1 cellular context compared by ENCODE assay signal in genomic region chr10:28686835-28687682, GRCh38.
TF ChIP-seq lines count a peak whose summit lies in the region.

No MANE protein-coding gene starts in this region.

TF ChIP-seq in IMR-90, 13 proteins besides CTCF, POLR2A, EP300 and RAD21 (continued from another document):
- TF ChIP-seq RCOR1 (IDR thresholded peaks at IDR 0.05; ENCODE audit: insufficient replicate concordance, low read length) = no peak
- TF ChIP-seq NFE2L2 (IDR thresholded peaks at IDR 0.05; ENCODE audit: low read depth, low read length) = no peak
- no peak for TF ChIP-seq MAFK (IDR thresholded peaks at IDR 0.05; ENCODE audit: low read depth, low read length)
